In the genomic region with DNA sequence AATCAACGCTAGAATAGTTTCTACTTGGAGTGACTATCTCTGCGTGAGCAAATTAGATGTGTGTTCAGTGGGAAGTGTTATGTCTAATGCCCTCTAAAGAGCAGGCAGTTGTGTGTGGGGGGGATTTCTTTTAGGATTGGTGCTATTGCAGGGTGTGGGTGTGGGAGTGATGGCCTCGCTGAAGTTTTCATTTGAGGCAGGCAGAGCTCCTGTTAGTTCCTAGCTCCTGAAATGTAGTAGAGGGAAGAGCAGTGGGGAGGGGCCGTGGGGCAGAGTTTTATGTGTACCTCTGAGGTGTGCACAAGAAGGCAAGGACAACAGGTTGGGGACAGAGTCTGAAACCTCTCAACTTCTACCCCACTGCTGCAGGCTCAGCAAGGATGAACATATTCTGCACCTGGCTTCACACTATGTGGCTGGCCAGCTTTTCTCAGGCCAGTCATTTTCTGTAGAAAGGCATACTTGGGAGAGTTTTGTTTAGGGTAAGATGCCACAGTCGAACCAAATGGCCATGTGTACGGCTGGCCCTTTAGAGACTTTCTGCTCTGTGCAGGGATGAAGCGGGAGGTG, we compare ENCODE assay signal across 1 cellular context.
TF ChIP-seq lines count a peak whose summit lies in the region.

No MANE protein-coding gene starts in this region.

TF ChIP-seq in SK-N-SH treated with all-trans-retinoic acid at 6 μM for 48 hours, 23 proteins besides CTCF, POLR2A, EP300 and RAD21 (continued from another document):
- TF ChIP-seq, protein P1, sequence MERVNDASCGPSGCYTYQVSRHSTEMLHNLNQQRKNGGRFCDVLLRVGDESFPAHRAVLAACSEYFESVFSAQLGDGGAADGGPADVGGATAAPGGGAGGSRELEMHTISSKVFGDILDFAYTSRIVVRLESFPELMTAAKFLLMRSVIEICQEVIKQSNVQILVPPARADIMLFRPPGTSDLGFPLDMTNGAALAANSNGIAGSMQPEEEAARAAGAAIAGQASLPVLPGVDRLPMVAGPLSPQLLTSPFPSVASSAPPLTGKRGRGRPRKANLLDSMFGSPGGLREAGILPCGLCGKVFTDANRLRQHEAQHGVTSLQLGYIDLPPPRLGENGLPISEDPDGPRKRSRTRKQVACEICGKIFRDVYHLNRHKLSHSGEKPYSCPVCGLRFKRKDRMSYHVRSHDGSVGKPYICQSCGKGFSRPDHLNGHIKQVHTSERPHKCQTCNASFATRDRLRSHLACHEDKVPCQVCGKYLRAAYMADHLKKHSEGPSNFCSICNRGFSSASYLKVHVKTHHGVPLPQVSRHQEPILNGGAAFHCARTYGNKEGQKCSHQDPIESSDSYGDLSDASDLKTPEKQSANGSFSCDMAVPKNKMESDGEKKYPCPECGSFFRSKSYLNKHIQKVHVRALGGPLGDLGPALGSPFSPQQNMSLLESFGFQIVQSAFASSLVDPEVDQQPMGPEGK (CRISPR knock-in tag; IDR thresholded peaks at IDR 0.05; ENCODE audit: borderline replicate concordance), result no peak
- TF ChIP-seq, protein P2, sequence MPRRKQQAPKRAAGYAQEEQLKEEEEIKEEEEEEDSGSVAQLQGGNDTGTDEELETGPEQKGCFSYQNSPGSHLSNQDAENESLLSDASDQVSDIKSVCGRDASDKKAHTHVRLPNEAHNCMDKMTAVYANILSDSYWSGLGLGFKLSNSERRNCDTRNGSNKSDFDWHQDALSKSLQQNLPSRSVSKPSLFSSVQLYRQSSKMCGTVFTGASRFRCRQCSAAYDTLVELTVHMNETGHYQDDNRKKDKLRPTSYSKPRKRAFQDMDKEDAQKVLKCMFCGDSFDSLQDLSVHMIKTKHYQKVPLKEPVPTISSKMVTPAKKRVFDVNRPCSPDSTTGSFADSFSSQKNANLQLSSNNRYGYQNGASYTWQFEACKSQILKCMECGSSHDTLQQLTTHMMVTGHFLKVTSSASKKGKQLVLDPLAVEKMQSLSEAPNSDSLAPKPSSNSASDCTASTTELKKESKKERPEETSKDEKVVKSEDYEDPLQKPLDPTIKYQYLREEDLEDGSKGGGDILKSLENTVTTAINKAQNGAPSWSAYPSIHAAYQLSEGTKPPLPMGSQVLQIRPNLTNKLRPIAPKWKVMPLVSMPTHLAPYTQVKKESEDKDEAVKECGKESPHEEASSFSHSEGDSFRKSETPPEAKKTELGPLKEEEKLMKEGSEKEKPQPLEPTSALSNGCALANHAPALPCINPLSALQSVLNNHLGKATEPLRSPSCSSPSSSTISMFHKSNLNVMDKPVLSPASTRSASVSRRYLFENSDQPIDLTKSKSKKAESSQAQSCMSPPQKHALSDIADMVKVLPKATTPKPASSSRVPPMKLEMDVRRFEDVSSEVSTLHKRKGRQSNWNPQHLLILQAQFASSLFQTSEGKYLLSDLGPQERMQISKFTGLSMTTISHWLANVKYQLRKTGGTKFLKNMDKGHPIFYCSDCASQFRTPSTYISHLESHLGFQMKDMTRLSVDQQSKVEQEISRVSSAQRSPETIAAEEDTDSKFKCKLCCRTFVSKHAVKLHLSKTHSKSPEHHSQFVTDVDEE (CRISPR knock-in tag; IDR thresholded peaks at IDR 0.05), result no peak
- TF ChIP-seq ARNTL (CRISPR knock-in tag; IDR thresholded peaks at IDR 0.05; ENCODE audit: borderline replicate concordance, low read depth) (no peak), ZFP30 (CRISPR knock-in tag; IDR thresholded peaks at IDR 0.05) (no peak), GLIS3 (CRISPR knock-in tag; IDR thresholded peaks at IDR 0.05) (no peak), OSR1 (CRISPR knock-in tag; IDR thresholded peaks at IDR 0.05) (no peak), ZNF565 (CRISPR knock-in tag; conservative IDR thresholded peaks at IDR 0.05; ENCODE audit: low read depth) (no peak)
- TF ChIP-seq, protein P3, sequence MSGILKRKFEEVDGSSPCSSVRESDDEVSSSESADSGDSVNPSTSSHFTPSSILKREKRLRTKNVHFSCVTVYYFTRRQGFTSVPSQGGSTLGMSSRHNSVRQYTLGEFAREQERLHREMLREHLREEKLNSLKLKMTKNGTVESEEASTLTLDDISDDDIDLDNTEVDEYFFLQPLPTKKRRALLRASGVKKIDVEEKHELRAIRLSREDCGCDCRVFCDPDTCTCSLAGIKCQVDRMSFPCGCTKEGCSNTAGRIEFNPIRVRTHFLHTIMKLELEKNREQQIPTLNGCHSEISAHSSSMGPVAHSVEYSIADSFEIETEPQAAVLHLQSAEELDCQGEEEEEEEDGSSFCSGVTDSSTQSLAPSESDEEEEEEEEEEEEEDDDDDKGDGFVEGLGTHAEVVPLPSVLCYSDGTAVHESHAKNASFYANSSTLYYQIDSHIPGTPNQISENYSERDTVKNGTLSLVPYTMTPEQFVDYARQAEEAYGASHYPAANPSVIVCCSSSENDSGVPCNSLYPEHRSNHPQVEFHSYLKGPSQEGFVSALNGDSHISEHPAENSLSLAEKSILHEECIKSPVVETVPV (CRISPR knock-in tag; IDR thresholded peaks at IDR 0.05), result no peak
TF ChIP-seq in SK-N-SH treated with all-trans-retinoic acid at 6 μM for 48 hours: peak in this region for 0.
